In genomic region chr5:116411101-116411571, GRCh38 we compare ENCODE assay signal across 19 cellular contexts.
DNase-seq lines count a peak whose midpoint lies in the region; ATAC-seq and TF ChIP-seq lines count a peak whose summit lies in the region.
"Had no signal": no experiment of that assay in that cellular context is flagged by ENCODE, and none has a peak within 500 bp of the region (broad histone marks: within the 10 kb centered on the region; RNA-seq: fewer than 3 reads in every experiment).

No MANE protein-coding gene starts in this region.

- H2AK5ac ChIP-seq in H9 (ENCODE audit: insufficient read length, low read length) (no peak overlapping the region), trophoblast cell (ENCODE audit: low read length) (no peak overlapping the region)

- no peaks in the 10 kb centered on the region for H3K9me3 ChIP-seq in heart right ventricle
- H3K9me3 ChIP-seq in H9 (ENCODE audit: control insufficient read depth, low read depth, low read length) = no peaks in the 10 kb centered on the region
- H3K9me3 ChIP-seq in trophoblast cell (ENCODE audit: insufficient read depth, low read depth, low read length) = no peaks in the 10 kb centered on the region
- H3K9me3 ChIP-seq: neutrophil, suprapubic skin had no signal

- H3K23ac ChIP-seq in H9 (ENCODE audit: insufficient read length, low read depth, low read length) (no peak overlapping the region), trophoblast cell (ENCODE audit: low read length) (no peak overlapping the region)

- H3K4me1 Mint-ChIP-seq in nephron = peaks cover 67% of the 10 kb centered on the region
- H3K4me1 Mint-ChIP-seq in H9 = peaks cover 5 to 12% of the 10 kb centered on the region in 2 experiments
- H3K4me1 Mint-ChIP-seq: activated CD4-positive, alpha-beta T cell treated with anti-CD3 and anti-CD28 coated beads for 36 hours had no signal

- no peak overlapping the region for H3K4ac ChIP-seq in H9 (ENCODE audit: low read depth, low read length)
- H3K4ac ChIP-seq in trophoblast cell (ENCODE audit: low read depth, low read length) = no peak overlapping the region

- H4K8ac ChIP-seq in H9 (replicated peaks; ENCODE audit: insufficient read length, low read depth, low read length) (no peak overlapping the region), trophoblast cell (ENCODE audit: low read depth, low read length) (no peak overlapping the region)

- H3K27ac Mint-ChIP-seq in nephron (peak overlapping the region; percentile 92 to 98 (median 98)), H9 (no peak overlapping the region)
- H3K27ac Mint-ChIP-seq: activated CD4-positive, alpha-beta T cell treated with anti-CD3 and anti-CD28 coated beads for 36 hours; activated naive CD8-positive, alpha-beta T cell; HFFc6 had no signal

- H3K27ac ChIP-seq in heart right ventricle (peak overlapping the region in 1 of 10 donors; percentile 25), H9 (ENCODE audit: insufficient read length, low read depth, low read length) (no peak overlapping the region), trophoblast cell (ENCODE audit: low read depth, low read length) (no peak overlapping the region)
- H3K27ac ChIP-seq: BLaER1 treated with 17β-estradiol and CSF1 and Interleukin-3, amounts not matched to agents 10 nM and 100 nM; neutrophil; suprapubic skin had no signal

- H4K91ac ChIP-seq in H9 (ENCODE audit: insufficient read length, low read depth, low read length) = no peak overlapping the region
- H4K91ac ChIP-seq in trophoblast cell (ENCODE audit: low read depth, low read length) = no peak overlapping the region

- intact Hi-C loops in heart right ventricle (cut with DNase I) = no loop called here

- no peaks in the 10 kb centered on the region for H3K23me2 ChIP-seq in H9 (ENCODE audit: insufficient read length, low read depth, low read length, poor library complexity, severe bottlenecking)

- H3K79me1 ChIP-seq in H9 (ENCODE audit: insufficient read depth, low read depth, low read length, poor library complexity, severe bottlenecking) (no peaks in the 10 kb centered on the region), trophoblast cell (ENCODE audit: low read length) (no peaks in the 10 kb centered on the region)

- H3K27me3 Mint-ChIP-seq in nephron (ENCODE audit: low read depth) (no peaks in the 10 kb centered on the region), H9 (ENCODE audit: low read depth) (no peaks in the 10 kb centered on the region)
- H3K27me3 Mint-ChIP-seq: activated CD4-positive, alpha-beta T cell treated with anti-CD3 and anti-CD28 coated beads for 36 hours; activated naive CD8-positive, alpha-beta T cell had no signal

- H2AFZ ChIP-seq in H9 (ENCODE audit: low read length) (no peak overlapping the region), trophoblast cell (ENCODE audit: insufficient read depth, low read length, poor library complexity) (no peak overlapping the region)

- H4K5ac ChIP-seq in H9 (ENCODE audit: insufficient read length, low read depth, low read length) = no peak overlapping the region

- H2BK5ac ChIP-seq in H9 (ENCODE audit: insufficient read length, low read length) (no peak overlapping the region), trophoblast cell (ENCODE audit: low read depth, low read length, poor library complexity) (no peak overlapping the region)

- no peak overlapping the region for H3K18ac ChIP-seq in H9 (ENCODE audit: insufficient read length, low read depth, low read length)
- no peak overlapping the region for H3K18ac ChIP-seq in trophoblast cell (ENCODE audit: low read length)

- no peaks in the 10 kb centered on the region for H3K36me3 Mint-ChIP-seq in nephron (ENCODE audit: low read depth)
- H3K36me3 Mint-ChIP-seq in H9 (ENCODE audit: insufficient read depth in 1 of 3, low read depth in 3 of 3) = no peaks in the 10 kb centered on the region

- H2BK120ac ChIP-seq in H9 (ENCODE audit: low read depth, low read length, poor library complexity, severe bottlenecking) (no peak overlapping the region), trophoblast cell (ENCODE audit: insufficient read depth, low read length, poor library complexity) (no peak overlapping the region)

- peaks cover 0 to 7% (median 0%) of the 10 kb centered on the region in 9 donors for H3K36me3 ChIP-seq in heart right ventricle
- H3K36me3 ChIP-seq in trophoblast cell (ENCODE audit: control insufficient read depth in 1 of 2, insufficient read depth in 2 of 2, low read length in 2 of 2) = no peaks in the 10 kb centered on the region
- H3K36me3 ChIP-seq: neutrophil, suprapubic skin had no signal

- H3K4me2 ChIP-seq in H9 (ENCODE audit: insufficient read depth, insufficient read length, low read length) = no peak overlapping the region
- H3K4me2 ChIP-seq in trophoblast cell (ENCODE audit: low read length) = no peak overlapping the region
- H3K4me2 ChIP-seq: BLaER1 treated with 17β-estradiol and CSF1 and Interleukin-3, amounts not matched to agents 10 nM and 100 nM had no signal

- H2BK12ac ChIP-seq in H9 (ENCODE audit: insufficient read length, low read depth, low read length) (no peak overlapping the region), trophoblast cell (ENCODE audit: low read length) (no peak overlapping the region)

- peaks cover 0 to 27% (median 4%) of the 10 kb centered on the region in 9 donors for H3K4me1 ChIP-seq in heart right ventricle
- H3K4me1 ChIP-seq in H9 (ENCODE audit: insufficient read depth, low read length) = peaks cover 5% of the 10 kb centered on the region; the same call in 1 of the 2 replicates
- H3K4me1 ChIP-seq in trophoblast cell (ENCODE audit: control insufficient read depth in 1 of 2, insufficient read depth in 2 of 2, low read length in 2 of 2) = no peaks in the 10 kb centered on the region
- H3K4me1 ChIP-seq: BLaER1 treated with 17β-estradiol and CSF1 and Interleukin-3, amounts not matched to agents 10 nM and 100 nM; suprapubic skin had no signal

- H3K9me3 Mint-ChIP-seq in nephron (no peaks in the 10 kb centered on the region), H9 (no peaks in the 10 kb centered on the region)
- H3K9me3 Mint-ChIP-seq: HFFc6 had no signal

- H3K4me3 Mint-ChIP-seq in nephron (peak overlapping the region in 2 of 3 experiments; percentile 17 to 29), H9 (no peak overlapping the region)
- H3K4me3 Mint-ChIP-seq: activated CD4-positive, alpha-beta T cell treated with anti-CD3 and anti-CD28 coated beads for 36 hours; activated naive CD8-positive, alpha-beta T cell; HFFc6 had no signal

- H3K9ac ChIP-seq in H9 (ENCODE audit: extremely low read depth, insufficient read length, low read length) = no peak overlapping the region
- H3K9ac ChIP-seq in trophoblast cell (ENCODE audit: low read length) = no peak overlapping the region
- H3K9ac ChIP-seq: BLaER1 treated with 17β-estradiol and CSF1 and Interleukin-3, amounts not matched to agents 10 nM and 100 nM had no signal

- H3K79me2 ChIP-seq in H9 (ENCODE audit: insufficient read depth, low read length) = no peaks in the 10 kb centered on the region
- no peaks in the 10 kb centered on the region for H3K79me2 ChIP-seq in trophoblast cell (ENCODE audit: control insufficient read depth, insufficient read depth, low read length, poor library complexity)

- H2BK20ac ChIP-seq in H9 (ENCODE audit: low read depth, low read length, poor library complexity, severe bottlenecking) = no peak overlapping the region

- H3K56ac ChIP-seq in H9 (ENCODE audit: insufficient read length, low read depth, low read length) = no peak overlapping the region

- H3K27me3 ChIP-seq in heart right ventricle (no peaks in the 10 kb centered on the region), H9 (ENCODE audit: insufficient read depth, low read length) (no peaks in the 10 kb centered on the region), trophoblast cell (ENCODE audit: insufficient read depth, low read length) (no peaks in the 10 kb centered on the region)
- H3K27me3 ChIP-seq: BLaER1 treated with 17β-estradiol and CSF1 and Interleukin-3, amounts not matched to agents 10 nM and 100 nM; neutrophil; suprapubic skin had no signal

- no peak overlapping the region for H3T11ph ChIP-seq in H9 (ENCODE audit: low read length)

- no peak overlapping the region for H4K12ac ChIP-seq in trophoblast cell (ENCODE audit: low read depth, low read length)

- peak; percentile 79 for DNase-seq in DMS 273 (lab: John Stamatoyannopoulos, UW; ENCODE audit: unreplicated experiment)
- DNase-seq in cerebellar cortex (ENCODE audit: low spot score) = peak; percentile 86
- DNase-seq in heart right ventricle = peak in 1 of 2 donors; percentile 28
- DNase-seq in H9 = no peak
- no peak for DNase-seq in NCI-H526 treated with DMSO at 0.1 percent for 48 hours (lab: John Stamatoyannopoulos, UW)
- no peak for DNase-seq in trophoblast cell
- no peak for DNase-seq in stimulated activated CD4-positive, alpha-beta T cell treated with anti-CD3 and anti-CD28 coated beads, Interleukin-15, amount 100 ng/mL, for 24 hours
- DNase-seq: activated CD4-positive, alpha-beta T cell treated with anti-CD3 and anti-CD28 coated beads for 36 hours; cortex of kidney; GDM1; HFFc6; NCI-H1417 treated with DMSO at 0.1 percent for 48 hours; retina; SHP77 had no signal

- peak; percentile 44 to 83 (median 66) for ATAC-seq in heart right ventricle
- ATAC-seq: activated CD4-positive, alpha-beta T cell treated with anti-CD3 and anti-CD28 coated beads for 36 hours had no signal

- H2BK15ac ChIP-seq in H9 (ENCODE audit: low read depth, low read length) = no peak overlapping the region

- H3K14ac ChIP-seq in H9 (ENCODE audit: insufficient read depth, low read length) (no peak overlapping the region; the same call in 1 of the 2 replicates), trophoblast cell (ENCODE audit: low read length) (no peak overlapping the region)

- H4K20me1 ChIP-seq in H9 (ENCODE audit: control insufficient read depth, insufficient read depth, insufficient read length) = no peaks in the 10 kb centered on the region
- H4K20me1 ChIP-seq: BLaER1 treated with 17β-estradiol and CSF1 and Interleukin-3, amounts not matched to agents 10 nM and 100 nM had no signal

- WGBS in heart right ventricle, 2 donors = 53 to 55% methylated on average over 5 of the region's 5 CpGs
- WGBS in H9 (ENCODE audit: extremely low coverage, insufficient read length, low lambda C conversion rate) = no CpG with 5 or more reads among the region's 5 CpGs
- WGBS in trophoblast cell (ENCODE audit: extremely low coverage, insufficient coverage, insufficient read length) = no CpG with 5 or more reads among the region's 5 CpGs

- H3K4me3 ChIP-seq in heart right ventricle = no peak overlapping the region
- no peak overlapping the region for H3K4me3 ChIP-seq in trophoblast cell (ENCODE audit: low read depth, low read length)
- H3K4me3 ChIP-seq: BLaER1 treated with 17β-estradiol and CSF1 and Interleukin-3, amounts not matched to agents 10 nM and 100 nM; suprapubic skin had no signal

- TF ChIP-seq CTCF in heart right ventricle (IDR thresholded peaks at IDR 0.05) = no peak
- TF ChIP-seq CTCF in nephron (IDR thresholded peaks at IDR 0.05; ENCODE audit: unreplicated experiment in 3 of 3) = no peak
- TF ChIP-seq CTCF in H9 (conservative IDR thresholded peaks at IDR 0.05) = no peak

Comparison
In these comparisons a context has a peak if more than half of its experiments do, and no peak if none do; other contexts are left out.
1. DNase-seq: peak in DMS 273 (single experiment) and cerebellar cortex (single experiment); none in H9 (single experiment), NCI-H526 treated with DMSO at 0.1 percent for 48 hours (single experiment), trophoblast cell (0 of 2) and stimulated activated CD4-positive, alpha-beta T cell treated with anti-CD3 and anti-CD28 coated beads, Interleukin-15, amount 100 ng/mL, for 24 hours (single experiment).
2. H3K27ac Mint-ChIP-seq: peak in nephron (3 of 3); none in H9 (0 of 3).
3. H3K4me3 Mint-ChIP-seq: peak in nephron (2 of 3); none in H9 (0 of 2).